ENCODE assay signal across 8 cellular contexts in genomic region chr14:38867561-38868150, GRCh38.
DNase-seq lines count a peak whose midpoint lies in the region; ATAC-seq and TF ChIP-seq lines count a peak whose summit lies in the region.

No MANE protein-coding gene starts in this region.

- H3K4me3 Mint-ChIP-seq in Calu3 (ENCODE audit: low read depth, unreplicated experiment) (no peak overlapping the region), mesothelial cell of epicardium (no peak overlapping the region)
- H3K4me3 Mint-ChIP-seq in activated CD8-positive, alpha-beta T cell treated with anti-CD3 and anti-CD28 coated beads, Interleukin-2, amount 10 ng/mL, durations not matched to agents 7 days and 5 days: no peak overlapping the region

- H3K9ac ChIP-seq in endocrine pancreas (ENCODE audit: control insufficient read depth, insufficient read depth, low read length): no peak overlapping the region

- peak overlapping the region; percentile 58 for H3K4me3 ChIP-seq in endocrine pancreas (ENCODE audit: control insufficient read depth, insufficient read depth, low read length)

- H3K27me3 ChIP-seq in endocrine pancreas (ENCODE audit: control insufficient read depth, insufficient read depth, low read length): no peaks in the 10 kb centered on the region

- ATAC-seq in GM19467 (IDR thresholded peaks at IDR 0.05; ENCODE audit: unreplicated experiment) (peak; percentile 96), HG03558 (IDR thresholded peaks at IDR 0.05; ENCODE audit: extremely low read depth, unreplicated experiment) (peak; percentile 86)
- ATAC-seq in activated CD8-positive, alpha-beta T cell treated with anti-CD3 and anti-CD28 coated beads, Interleukin-2, amount 10 ng/mL, durations not matched to agents 7 days and 5 days: peak; percentile 72

- no peaks in the 10 kb centered on the region for H3K9me3 Mint-ChIP-seq in Calu3 (ENCODE audit: low read depth, unreplicated experiment)
- H3K9me3 Mint-ChIP-seq in activated CD8-positive, alpha-beta T cell treated with anti-CD3 and anti-CD28 coated beads, Interleukin-2, amount 10 ng/mL, durations not matched to agents 7 days and 5 days (ENCODE audit: insufficient read depth): no peaks in the 10 kb centered on the region
- H3K9me3 Mint-ChIP-seq in mesothelial cell of epicardium: peaks cover 13% of the 10 kb centered on the region

- peak; percentile 77 for DNase-seq in Calu3
- DNase-seq in NCI-H748 treated with DMSO at 0.1 percent for 48 hours (lab: John Stamatoyannopoulos, UW): peak; percentile 71
- DNase-seq in activated CD8-positive, alpha-beta T cell treated with anti-CD3 and anti-CD28 coated beads, Interleukin-2, amount 10 ng/mL, durations not matched to agents 7 days and 5 days: peak; percentile 73
- DNase-seq in mesothelial cell of epicardium (ENCODE audit: low spot score in 2 of 2, unreplicated experiment in 2 of 2): peak; percentile 37 to 68
- DNase-seq in stimulated activated CD8-positive, alpha-beta memory T cell treated with anti-CD3 and anti-CD28 coated beads, Interleukin-7, amount 100 ng/mL, for 48 hours (ENCODE audit: extremely low read depth in 1 of 2, low read depth in 1 of 2): peak; percentile 2 to 25

- CTCF ChIA-PET in Calu3 (lab: Charles Lee): interaction anchor here (0.7 to 2.2 kb wide), 4 partner anchors 136 to 146 kb away, joined by 3 to 12 read pairs (median 3); no protein-coding TSS in a partner anchor
- CTCF ChIA-PET in activated CD8-positive, alpha-beta T cell treated with anti-CD3 and anti-CD28 coated beads, Interleukin-2, amount 10 ng/mL, durations not matched to agents 7 days and 5 days (lab: Charles Lee): interaction anchor here (0.7 to 2.2 kb wide), 10 partner anchors 9 to 965 kb away, joined by 4 to 11 read pairs (median 4); no protein-coding TSS in a partner anchor

- intact Hi-C loops in Calu3 (cut with micrococcal nuclease; ENCODE audit: unreplicated experiment): loop anchor here (1.0 to 10.0 kb wide), 4 partner anchors 145 to 963 kb away; no protein-coding TSS in a partner anchor

- no peaks in the 10 kb centered on the region for H3K36me3 ChIP-seq in endocrine pancreas (ENCODE audit: control insufficient read depth, insufficient read depth, low read length)

- H3K9me3 ChIP-seq in endocrine pancreas (ENCODE audit: control insufficient read depth, low read length): no peaks in the 10 kb centered on the region

- TF ChIP-seq CTCF in Calu3 (IDR thresholded peaks at IDR 0.05; ENCODE audit: unreplicated experiment): peak; percentile 61
- peak; percentile 72 for TF ChIP-seq CTCF in mesothelial cell of epicardium (IDR thresholded peaks at IDR 0.05; ENCODE audit: unreplicated experiment)

- no peak overlapping the region for H3K27ac Mint-ChIP-seq in Calu3 (ENCODE audit: unreplicated experiment)
- no peak overlapping the region for H3K27ac Mint-ChIP-seq in activated CD8-positive, alpha-beta T cell treated with anti-CD3 and anti-CD28 coated beads, Interleukin-2, amount 10 ng/mL, durations not matched to agents 7 days and 5 days
- no peak overlapping the region for H3K27ac Mint-ChIP-seq in mesothelial cell of epicardium

- H3K27me3 Mint-ChIP-seq in Calu3 (ENCODE audit: unreplicated experiment) (peaks cover 20% of the 10 kb centered on the region), mesothelial cell of epicardium (ENCODE audit: low read depth) (no peaks in the 10 kb centered on the region)
- H3K27me3 Mint-ChIP-seq in activated CD8-positive, alpha-beta T cell treated with anti-CD3 and anti-CD28 coated beads, Interleukin-2, amount 10 ng/mL, durations not matched to agents 7 days and 5 days (ENCODE audit: low read depth): peaks cover 4% of the 10 kb centered on the region

- H3K36me3 Mint-ChIP-seq in Calu3 (ENCODE audit: insufficient read depth, unreplicated experiment) (no peaks in the 10 kb centered on the region), mesothelial cell of epicardium (no peaks in the 10 kb centered on the region)
- H3K36me3 Mint-ChIP-seq in activated CD8-positive, alpha-beta T cell treated with anti-CD3 and anti-CD28 coated beads, Interleukin-2, amount 10 ng/mL, durations not matched to agents 7 days and 5 days (ENCODE audit: low read depth): no peaks in the 10 kb centered on the region

- POLR2A ChIA-PET in activated CD8-positive, alpha-beta T cell treated with anti-CD3 and anti-CD28 coated beads, Interleukin-2, amount 10 ng/mL, durations not matched to agents 7 days and 5 days (lab: Charles Lee): no interaction called here

- peaks cover 9% of the 10 kb centered on the region for H3K4me1 ChIP-seq in endocrine pancreas (ENCODE audit: control insufficient read depth, insufficient read depth, low read length)

- BruUV-seq in Calu3 (replicated peaks; lab: Mats Ljungman, UMichigan): no TSS peak

- peaks cover 19% of the 10 kb centered on the region for H3K4me1 Mint-ChIP-seq in Calu3 (ENCODE audit: low read depth, unreplicated experiment)
- H3K4me1 Mint-ChIP-seq in activated CD8-positive, alpha-beta T cell treated with anti-CD3 and anti-CD28 coated beads, Interleukin-2, amount 10 ng/mL, durations not matched to agents 7 days and 5 days (ENCODE audit: low read depth): no peaks in the 10 kb centered on the region
- peaks cover 34% of the 10 kb centered on the region for H3K4me1 Mint-ChIP-seq in mesothelial cell of epicardium

Comparison
In these comparisons a context has a peak if more than half of its experiments do, and no peak if none do; other contexts are left out.
1. Peak in every context shown above with its lines: DNase-seq, ATAC-seq and H3K4me3 ChIP-seq.
2. DNase-seq: peak in every context shown above with its lines; median percentile 77 in Calu3; 73 in activated CD8-positive, alpha-beta T cell treated with anti-CD3 and anti-CD28 coated beads, Interleukin-2, amount 10 ng/mL, durations not matched to agents 7 days and 5 days; 71 in NCI-H748 treated with DMSO at 0.1 percent for 48 hours; 52 in mesothelial cell of epicardium; 14 in stimulated activated CD8-positive, alpha-beta memory T cell treated with anti-CD3 and anti-CD28 coated beads, Interleukin-7, amount 100 ng/mL, for 48 hours.